Comparison of ENCODE assay signal across 1 cellular context in genomic region chrX:154433605-154434004, GRCh38.
TF ChIP-seq lines count a peak whose summit lies in the region.

No MANE protein-coding gene starts in this region.

TF ChIP-seq in IMR-90, 13 proteins besides CTCF, POLR2A, EP300 and RAD21:
- no peak for TF ChIP-seq CHD1 (IDR thresholded peaks at IDR 0.05; ENCODE audit: low read depth, low read length)
- TF ChIP-seq USF2 (IDR thresholded peaks at IDR 0.05; ENCODE audit: low read depth, low read length) = no peak
- TF ChIP-seq MAZ (IDR thresholded peaks at IDR 0.05; ENCODE audit: borderline replicate concordance, low read depth, low read length) = no peak
- no peak for TF ChIP-seq RFX5 (IDR thresholded peaks at IDR 0.05; ENCODE audit: low read depth, low read length)
- TF ChIP-seq CEBPB (IDR thresholded peaks at IDR 0.05; ENCODE audit: low read depth, low read length) = no peak
TF ChIP-seq in IMR-90: peak in this region for 0.
